In genomic region chr9:132782106-132782505, GRCh38 we compare ENCODE assay signal across 21 cellular contexts.
A peak's percentile ranks its signal among the peaks of the same experiment; 100 is the strongest.
DNase-seq lines count a peak whose midpoint lies in the region; ATAC-seq and TF ChIP-seq lines count a peak whose summit lies in the region.
"Had no signal": no experiment of that assay in that cellular context is flagged by ENCODE, and none has a peak within 500 bp of the region (broad histone marks: within the 10 kb centered on the region; RNA-seq: fewer than 3 reads in every experiment).

No MANE protein-coding gene starts in this region.

- WGBS in endodermal cell (ENCODE audit: insufficient coverage in 1 of 2, insufficient read length in 1 of 2), 2 experiments, result 67 to 74% methylated on average over 7 to 8 of the region's 8 CpGs

- CTCF ChIA-PET in PC-9 (lab: Charles Lee), result no interaction called here

- no peak overlapping the region for H3K9ac ChIP-seq in endodermal cell (ENCODE audit: extremely low read depth, low read length, poor library complexity, severe bottlenecking)

- H3K27me3 ChIP-seq in endodermal cell (ENCODE audit: control insufficient read depth, insufficient read depth, low read length, poor library complexity, severe bottlenecking), result peaks cover 6% of the 10 kb centered on the region
- H3K27me3 ChIP-seq in SJCRH30, result peaks cover 17% of the 10 kb centered on the region; the same call in 1 of the 2 replicates
- H3K27me3 ChIP-seq in PC-9 (ENCODE audit: insufficient read depth, low read depth), result peaks cover 10% of the 10 kb centered on the region

- peaks cover 4% of the 10 kb centered on the region for H3K4me1 Mint-ChIP-seq in activated naive CD4-positive, alpha-beta T cell treated with anti-CD3 and anti-CD28 coated beads, Interleukin-2, amount 50 U/mL, for 24 hours
- H3K4me1 Mint-ChIP-seq in endodermal cell, result peaks cover 54% of the 10 kb centered on the region
- H3K4me1 Mint-ChIP-seq in neural crest cell, result peaks cover 30% of the 10 kb centered on the region
- peaks cover 20% of the 10 kb centered on the region for H3K4me1 Mint-ChIP-seq in type B pancreatic cell (ENCODE audit: unreplicated experiment)
- H3K4me1 Mint-ChIP-seq in activated T-cell treated with anti-CD3 and anti-CD28 coated beads, Interleukin-2, amount 50 U/mL, for 4 hours (ENCODE audit: low read depth), result peaks cover 3% of the 10 kb centered on the region

- peak overlapping the region; percentile 65 for H3K27ac Mint-ChIP-seq in activated naive CD4-positive, alpha-beta T cell treated with anti-CD3 and anti-CD28 coated beads, Interleukin-2, amount 50 U/mL, for 24 hours
- no peak overlapping the region for H3K27ac Mint-ChIP-seq in endodermal cell
- H3K27ac Mint-ChIP-seq in neural crest cell (ENCODE audit: unreplicated experiment), result no peak overlapping the region
- peak overlapping the region; percentile 42 for H3K27ac Mint-ChIP-seq in type B pancreatic cell
- H3K27ac Mint-ChIP-seq: CD4-positive, alpha-beta T cell; HFFc6 had no signal

- no peak for ATAC-seq in activated T-cell treated with anti-CD3 and anti-CD28 coated beads, Interleukin-2, amount 50 U/mL, for 4 hours
- ATAC-seq: A549, HCT116, HepG2 had no signal

- no peak overlapping the region for H3K27ac ChIP-seq in endodermal cell (ENCODE audit: low read depth, low read length)
- H3K27ac ChIP-seq in SJCRH30, result no peak overlapping the region
- H3K27ac ChIP-seq in PC-9, result no peak overlapping the region
- H3K27ac ChIP-seq: 22Rv1, A549, C4-2B had no signal

- H4K20me1 ChIP-seq in PC-9 (ENCODE audit: insufficient read depth), result no peaks in the 10 kb centered on the region

- BruUV-seq in PC-9 (replicated peaks; lab: Mats Ljungman, UMichigan), result no TSS peak

- H3K27me3 Mint-ChIP-seq in activated naive CD4-positive, alpha-beta T cell treated with anti-CD3 and anti-CD28 coated beads, Interleukin-2, amount 50 U/mL, for 24 hours, result peaks cover 22% of the 10 kb centered on the region
- H3K27me3 Mint-ChIP-seq in endodermal cell (ENCODE audit: insufficient read depth) (peaks cover 55% of the 10 kb centered on the region), neural crest cell (ENCODE audit: low read depth) (no peaks in the 10 kb centered on the region), type B pancreatic cell (peaks cover 12% of the 10 kb centered on the region)
- peaks cover 56% of the 10 kb centered on the region for H3K27me3 Mint-ChIP-seq in activated T-cell treated with anti-CD3 and anti-CD28 coated beads, Interleukin-2, amount 50 U/mL, for 4 hours (ENCODE audit: low read depth)

- no peak overlapping the region for H2AFZ ChIP-seq in PC-9

- no peak overlapping the region for H3K4me3 Mint-ChIP-seq in activated naive CD4-positive, alpha-beta T cell treated with anti-CD3 and anti-CD28 coated beads, Interleukin-2, amount 50 U/mL, for 24 hours
- H3K4me3 Mint-ChIP-seq in endodermal cell (no peak overlapping the region), neural crest cell (peak overlapping the region; percentile 13), type B pancreatic cell (peak overlapping the region; percentile 31)
- H3K4me3 Mint-ChIP-seq in activated T-cell treated with anti-CD3 and anti-CD28 coated beads, Interleukin-2, amount 50 U/mL, for 4 hours, result no peak overlapping the region
- H3K4me3 Mint-ChIP-seq: CD4-positive, alpha-beta T cell; HFFc6 had no signal

- intact Hi-C loops in PC-9 (cut with micrococcal nuclease; ENCODE audit: unreplicated experiment), result no loop called here

- no peak overlapping the region for H3K4me3 ChIP-seq in endodermal cell (ENCODE audit: low read length)
- no peak overlapping the region for H3K4me3 ChIP-seq in SJCRH30
- H3K4me3 ChIP-seq in PC-9, result no peak overlapping the region
- H3K4me3 ChIP-seq: A549 had no signal

- H3K4me1 ChIP-seq in endodermal cell (ENCODE audit: control insufficient read depth, insufficient read depth, low read length), result peaks cover 4% of the 10 kb centered on the region
- H3K4me1 ChIP-seq in SJCRH30, result no peaks in the 10 kb centered on the region
- H3K4me1 ChIP-seq in PC-9 (replicated peaks; ENCODE audit: insufficient read depth), result no peaks in the 10 kb centered on the region
- H3K4me1 ChIP-seq: A549 had no signal

- DNase-seq in activated naive CD4-positive, alpha-beta T cell treated with anti-CD3 and anti-CD28 coated beads, Interleukin-2, amount 50 U/mL, for 16 hours, result no peak
- DNase-seq in endodermal cell (peak; percentile 49), neural crest cell (ENCODE audit: low read depth, low spot score) (no peak), type B pancreatic cell (ENCODE audit: extremely low spot score, unreplicated experiment) (peak; percentile 60), SJCRH30 (no peak), PC-9 (no peak)
- no peak for DNase-seq in activated T-cell treated with anti-CD3 and anti-CD28 coated beads, Interleukin-2, amount 50 U/mL, for 4 hours
- DNase-seq: AML-193; CD4-positive, alpha-beta T cell; DMS153; DMS79; GF-D8; GOT3; H7; HFFc6 had no signal

- no peaks in the 10 kb centered on the region for H3K9me3 Mint-ChIP-seq in activated naive CD4-positive, alpha-beta T cell treated with anti-CD3 and anti-CD28 coated beads, Interleukin-2, amount 50 U/mL, for 24 hours
- no peaks in the 10 kb centered on the region for H3K9me3 Mint-ChIP-seq in endodermal cell
- peaks cover 2% of the 10 kb centered on the region for H3K9me3 Mint-ChIP-seq in neural crest cell
- H3K9me3 Mint-ChIP-seq in type B pancreatic cell, result peaks cover 5% of the 10 kb centered on the region
- H3K9me3 Mint-ChIP-seq in activated T-cell treated with anti-CD3 and anti-CD28 coated beads, Interleukin-2, amount 50 U/mL, for 4 hours, result no peaks in the 10 kb centered on the region
- H3K9me3 Mint-ChIP-seq: CD4-positive, alpha-beta T cell; HFFc6 had no signal

- H3F3A ChIP-seq in PC-9 (ENCODE audit: insufficient read depth, low read depth), result no peaks in the 10 kb centered on the region

- H3K9me3 ChIP-seq in endodermal cell (ENCODE audit: control insufficient read depth, low read length) (no peaks in the 10 kb centered on the region), SJCRH30 (replicated peaks) (no peaks in the 10 kb centered on the region), PC-9 (ENCODE audit: insufficient read depth, low read depth) (no peaks in the 10 kb centered on the region)
- H3K9me3 ChIP-seq: A549 had no signal

- H3K36me3 ChIP-seq in endodermal cell (ENCODE audit: control insufficient read depth, insufficient read depth, low read length) (no peaks in the 10 kb centered on the region), SJCRH30 (no peaks in the 10 kb centered on the region), PC-9 (ENCODE audit: low read depth) (no peaks in the 10 kb centered on the region)

- TF ChIP-seq CTCF in endodermal cell (conservative IDR thresholded peaks at IDR 0.05) (no peak), neural crest cell (conservative IDR thresholded peaks at IDR 0.05) (no peak), type B pancreatic cell (conservative IDR thresholded peaks at IDR 0.05) (no peak), PC-9 (conservative IDR thresholded peaks at IDR 0.05) (no peak)

- POLR2A ChIA-PET in PC-9 (lab: Charles Lee; ENCODE audit: unreplicated experiment), result no interaction called here

- no peaks in the 10 kb centered on the region for H3K79me2 ChIP-seq in PC-9 (ENCODE audit: low read depth)

- H3K9me2 ChIP-seq in PC-9 (ENCODE audit: insufficient read depth), result no peaks in the 10 kb centered on the region; the same call in 1 of the 2 replicates

- no peaks in the 10 kb centered on the region for H3K36me3 Mint-ChIP-seq in activated naive CD4-positive, alpha-beta T cell treated with anti-CD3 and anti-CD28 coated beads, Interleukin-2, amount 50 U/mL, for 24 hours
- no peaks in the 10 kb centered on the region for H3K36me3 Mint-ChIP-seq in endodermal cell (ENCODE audit: low read depth)
- H3K36me3 Mint-ChIP-seq in neural crest cell (ENCODE audit: low read depth), result no peaks in the 10 kb centered on the region
- peaks cover 4% of the 10 kb centered on the region for H3K36me3 Mint-ChIP-seq in type B pancreatic cell
- H3K36me3 Mint-ChIP-seq in activated T-cell treated with anti-CD3 and anti-CD28 coated beads, Interleukin-2, amount 50 U/mL, for 4 hours (ENCODE audit: insufficient read depth), result no peaks in the 10 kb centered on the region

- H3K4me2 ChIP-seq in PC-9, result no peak overlapping the region
- H3K4me2 ChIP-seq: A549 had no signal

Comparison
In these comparisons a context has a peak if more than half of its experiments do, and no peak if none do; other contexts are left out.
1. H3K27ac Mint-ChIP-seq: peak in activated naive CD4-positive, alpha-beta T cell treated with anti-CD3 and anti-CD28 coated beads, Interleukin-2, amount 50 U/mL, for 24 hours (single experiment) and type B pancreatic cell (single experiment); none in endodermal cell (single experiment) and neural crest cell (single experiment).
2. H3K4me3 Mint-ChIP-seq: peak in neural crest cell (single experiment) and type B pancreatic cell (single experiment); none in activated naive CD4-positive, alpha-beta T cell treated with anti-CD3 and anti-CD28 coated beads, Interleukin-2, amount 50 U/mL, for 24 hours (single experiment), endodermal cell (single experiment) and activated T-cell treated with anti-CD3 and anti-CD28 coated beads, Interleukin-2, amount 50 U/mL, for 4 hours (single experiment).
3. DNase-seq: peak in endodermal cell (single experiment) and type B pancreatic cell (single experiment); none in activated naive CD4-positive, alpha-beta T cell treated with anti-CD3 and anti-CD28 coated beads, Interleukin-2, amount 50 U/mL, for 16 hours (single experiment), neural crest cell (single experiment), SJCRH30 (0 of 2), activated T-cell treated with anti-CD3 and anti-CD28 coated beads, Interleukin-2, amount 50 U/mL, for 4 hours (single experiment) and PC-9 (0 of 2).